In the genomic region with DNA sequence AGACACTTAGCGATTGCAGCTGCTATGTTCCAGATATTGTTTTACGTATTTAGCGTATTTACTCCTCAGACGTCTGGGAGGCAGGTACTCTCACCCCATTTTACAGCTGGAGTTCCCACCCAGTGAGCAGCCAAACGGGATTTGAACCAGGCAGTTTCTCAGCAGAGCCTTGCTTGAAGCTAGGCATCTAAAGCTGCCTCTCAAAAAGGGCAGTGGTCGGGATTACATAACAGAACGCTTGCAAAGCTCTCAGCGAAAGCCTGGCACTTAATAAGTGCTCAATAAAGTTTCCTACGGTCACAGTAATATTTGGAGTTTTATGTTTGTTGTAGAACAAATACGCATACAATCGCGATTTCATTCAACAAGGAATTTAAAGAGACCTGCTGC, we compare ENCODE assay signal across 9 cellular contexts. TPM values are rescaled to one million over a fixed set of nuclear protein-coding genes. Genes with fewer than 3 reads are reported as not detected.
A peak's percentile ranks its signal among the peaks of the same experiment; 100 is the strongest.
DNase-seq lines count a peak whose midpoint lies in the region; ATAC-seq and TF ChIP-seq lines count a peak whose summit lies in the region.
"Had no signal": no experiment of that assay in that cellular context is flagged by ENCODE, and none has a peak within 500 bp of the region (broad histone marks: within the 10 kb centered on the region; RNA-seq: fewer than 3 reads in every experiment).

No MANE protein-coding gene starts in this region.

- H3K79me2 ChIP-seq in GM23338 (replicated peaks; ENCODE audit: insufficient read depth) (no peaks in the 10 kb centered on the region), OCI-LY1 (ENCODE audit: insufficient read depth, low read length) (no peaks in the 10 kb centered on the region)

- CTCF ChIA-PET in HEK293T (lab: Yijun Ruan, JAX) = interaction anchor here (0.6 kb wide), 1 partner anchor 13 kb away, joined by 3 read pairs; no protein-coding TSS in a partner anchor

- H3K9me2 ChIP-seq in GM23338 (ENCODE audit: insufficient read depth) (peaks cover 2% of the 10 kb centered on the region; the same call in 1 of the 2 replicates), OCI-LY1 (ENCODE audit: low read depth, low read length) (no peaks in the 10 kb centered on the region)

- H3K4me1 Mint-ChIP-seq in GM23338 (peaks cover 16% of the 10 kb centered on the region), endodermal cell (peaks cover 28% of the 10 kb centered on the region)

- POLR2A ChIA-PET in HEK293T (lab: Yijun Ruan, JAX) = interaction anchor here (1.1 to 3.9 kb wide), 2 partner anchors 9 to 74 kb away, joined by 3 to 25 read pairs; a partner anchor contains a TSS

- H3K9me3 ChIP-seq in OCI-LY1 (ENCODE audit: low read length) = no peaks in the 10 kb centered on the region
- H3K9me3 ChIP-seq in endodermal cell (ENCODE audit: control insufficient read depth, low read length) = no peaks in the 10 kb centered on the region

- no peak overlapping the region for H3K27ac Mint-ChIP-seq in GM23338
- no peak overlapping the region for H3K27ac Mint-ChIP-seq in endodermal cell

- peaks cover 28% of the 10 kb centered on the region for H3K27me3 ChIP-seq in GM23338 (ENCODE audit: insufficient read depth)
- no peaks in the 10 kb centered on the region for H3K27me3 ChIP-seq in OCI-LY1 (ENCODE audit: insufficient read depth, low read length)
- peaks cover 20% of the 10 kb centered on the region for H3K27me3 ChIP-seq in endodermal cell (ENCODE audit: control insufficient read depth, insufficient read depth, low read length, poor library complexity, severe bottlenecking)
- H3K27me3 ChIP-seq in rectal smooth muscle tissue (ENCODE audit: control insufficient read depth, insufficient read depth, low read length) = no peaks in the 10 kb centered on the region

- peak overlapping the region; percentile 80 for H3K4me2 ChIP-seq in GM23338
- H3K4me2 ChIP-seq in OCI-LY1 (ENCODE audit: low read length) = peak overlapping the region; percentile 69

- intact Hi-C loops in sciatic nerve (cut with DNase I) = loop anchor here (5.0 kb wide), 1 partner anchor 38 kb away; no protein-coding TSS in a partner anchor

- DNase-seq in GM23338 (ENCODE audit: low spot score) (peak; percentile 57), endodermal cell (no peak), dedifferentiated amniotic fluid mesenchymal stem cell (ENCODE audit: extremely low spot score) (no peak), HEK293T (ENCODE audit: extremely low spot score) (no peak), sciatic nerve (ENCODE audit: low spot score) (no peak)

- H3K27ac ChIP-seq in GM23338 (ENCODE audit: low read depth) (no peak overlapping the region), OCI-LY1 (ENCODE audit: low read depth, low read length, poor library complexity, severe bottlenecking) (no peak overlapping the region), endodermal cell (ENCODE audit: low read depth, low read length) (no peak overlapping the region), rectal smooth muscle tissue (ENCODE audit: low read depth, low read length) (no peak overlapping the region)

- H3K36me3 Mint-ChIP-seq in GM23338 (ENCODE audit: low read depth) (no peaks in the 10 kb centered on the region), endodermal cell (ENCODE audit: low read depth) (peaks cover 9% of the 10 kb centered on the region)

- 35% methylated on average over 8 to 12 of the region's 12 CpGs for WGBS in endodermal cell (ENCODE audit: insufficient coverage in 1 of 2, insufficient read length in 1 of 2), 2 experiments

- H2AFZ ChIP-seq in GM23338 (peak overlapping the region; percentile 70; the same call in 1 of the 2 replicates), OCI-LY1 (ENCODE audit: low read length) (no peak overlapping the region)

- H3K36me3 ChIP-seq in GM23338 (ENCODE audit: insufficient read depth) (no peaks in the 10 kb centered on the region), OCI-LY1 (ENCODE audit: insufficient read depth, low read length) (no peaks in the 10 kb centered on the region), endodermal cell (ENCODE audit: control insufficient read depth, insufficient read depth, low read length) (no peaks in the 10 kb centered on the region), rectal smooth muscle tissue (ENCODE audit: control insufficient read depth, insufficient read depth, low read length) (no peaks in the 10 kb centered on the region)

- no peaks in the 10 kb centered on the region for H3K9me3 Mint-ChIP-seq in GM23338
- H3K9me3 Mint-ChIP-seq in endodermal cell = no peaks in the 10 kb centered on the region

- peak overlapping the region; percentile 34; the same call in 1 of the 2 replicates for H3K9ac ChIP-seq in OCI-LY1 (ENCODE audit: low read length)
- no peak overlapping the region for H3K9ac ChIP-seq in endodermal cell (ENCODE audit: extremely low read depth, low read length, poor library complexity, severe bottlenecking)
- no peak overlapping the region for H3K9ac ChIP-seq in rectal smooth muscle tissue (ENCODE audit: low read length)

- H3K27me3 Mint-ChIP-seq in GM23338 (ENCODE audit: insufficient read depth, low read depth, poor library complexity) (peaks cover 19% of the 10 kb centered on the region), endodermal cell (ENCODE audit: insufficient read depth) (peaks cover 23% of the 10 kb centered on the region)

- H3F3A ChIP-seq in GM23338 (replicated peaks; ENCODE audit: low read depth) (no peaks in the 10 kb centered on the region), OCI-LY1 (ENCODE audit: insufficient read depth, low read length) (0 out of 2 replicates have a peak, but pooled peaks cover 7% of the 10 kb centered on the region)

- TF ChIP-seq CTCF in GM23338 (conservative IDR thresholded peaks at IDR 0.05; ENCODE audit: low read depth in 2 of 2) (no peak), OCI-LY1 (IDR thresholded peaks at IDR 0.05; ENCODE audit: low read length) (no peak), endodermal cell (conservative IDR thresholded peaks at IDR 0.05) (no peak)

- H3K4me3 Mint-ChIP-seq in GM23338 (peak overlapping the region; percentile 81), endodermal cell (peak overlapping the region; percentile 70)

- H3K4me3 ChIP-seq in GM23338 = peak overlapping the region; percentile 79
- peak overlapping the region; percentile 66 for H3K4me3 ChIP-seq in OCI-LY1 (ENCODE audit: low read depth, low read length, poor library complexity, severe bottlenecking)
- peak overlapping the region; percentile 60 for H3K4me3 ChIP-seq in endodermal cell (ENCODE audit: low read length)
- H3K4me3 ChIP-seq in rectal smooth muscle tissue (ENCODE audit: low read length) = peak overlapping the region; percentile 67

- no peaks in the 10 kb centered on the region for H4K20me1 ChIP-seq in GM23338 (replicated peaks; ENCODE audit: insufficient read depth)
- H4K20me1 ChIP-seq in OCI-LY1 (ENCODE audit: insufficient read depth, low read length) = no peaks in the 10 kb centered on the region

- H3K4me1 ChIP-seq in GM23338 (ENCODE audit: insufficient read depth) (peaks cover 16% of the 10 kb centered on the region; the same call in 1 of the 2 replicates), OCI-LY1 (ENCODE audit: insufficient read depth, low read length, severe bottlenecking) (peaks cover 33% of the 10 kb centered on the region), endodermal cell (ENCODE audit: control insufficient read depth, insufficient read depth, low read length) (peaks cover 5% of the 10 kb centered on the region), rectal smooth muscle tissue (ENCODE audit: control insufficient read depth, insufficient read depth, low read length) (peaks cover 2% of the 10 kb centered on the region)

- ATAC-seq in GM23338 = peak; percentile 23
- no peak for ATAC-seq in sciatic nerve
- ATAC-seq in GM18520 (IDR thresholded peaks at IDR 0.05; ENCODE audit: unreplicated experiment) = no peak

TF ChIP-seq in HEK293T, 16 proteins besides CTCF, POLR2A, EP300 and RAD21 (continues in another document):
- TF ChIP-seq BHLHE40 (IDR thresholded peaks at IDR 0.05; ENCODE audit: borderline replicate concordance) (no peak), FOXM1 (IDR thresholded peaks at IDR 0.05; ENCODE audit: borderline replicate concordance) (no peak), SUZ12 (IDR thresholded peaks at IDR 0.05) (no peak), HDGF (IDR thresholded peaks at IDR 0.05; ENCODE audit: borderline replicate concordance) (no peak), SP1 (IDR thresholded peaks at IDR 0.05) (no peak), LEF1 (IDR thresholded peaks at IDR 0.05; ENCODE audit: borderline replicate concordance) (no peak), NFRKB (IDR thresholded peaks at IDR 0.05) (no peak)
- TF ChIP-seq, protein P1, sequence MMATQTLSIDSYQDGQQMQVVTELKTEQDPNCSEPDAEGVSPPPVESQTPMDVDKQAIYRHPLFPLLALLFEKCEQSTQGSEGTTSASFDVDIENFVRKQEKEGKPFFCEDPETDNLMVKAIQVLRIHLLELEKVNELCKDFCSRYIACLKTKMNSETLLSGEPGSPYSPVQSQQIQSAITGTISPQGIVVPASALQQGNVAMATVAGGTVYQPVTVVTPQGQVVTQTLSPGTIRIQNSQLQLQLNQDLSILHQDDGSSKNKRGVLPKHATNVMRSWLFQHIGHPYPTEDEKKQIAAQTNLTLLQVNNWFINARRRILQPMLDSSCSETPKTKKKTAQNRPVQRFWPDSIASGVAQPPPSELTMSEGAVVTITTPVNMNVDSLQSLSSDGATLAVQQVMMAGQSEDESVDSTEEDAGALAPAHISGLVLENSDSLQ (IDR thresholded peaks at IDR 0.05) = no peak

RNA-seq across cellular contexts. Expression of a gene that starts 0.3 kb away (rescaled TPM):
- 6.6 and 7.7 TPM in 2 replicates for total RNA-seq in GM23338 (2014; rRNA removed; shearing (Covaris generic))
- polyA plus RNA-seq in GM23338 (2016; fragmentation: Nextera tagmentation; extraction: Ambion mirVana) = 4.8 and 5.0 TPM in 2 replicates
- 10 to 100 TPM; 14.1 to 17.9 TPM for total RNA-seq in endodermal cell
- 1.4 TPM for polyA plus RNA-seq in endodermal cell (2013, experiment 1 of 2)
- 0.99 TPM for polyA plus RNA-seq in endodermal cell (2013, experiment 2 of 2)
- total RNA-seq in sciatic nerve = 0.22 TPM

RNA-seq across cellular contexts. Expression of a gene that starts 9.0 kb away (rescaled TPM):
- 0.47 and 0.63 TPM in 2 replicates for total RNA-seq in GM23338 (2014; rRNA removed; shearing (Covaris generic))
- 0.13 and 0.24 TPM in 2 replicates for polyA plus RNA-seq in GM23338 (2016; fragmentation: Nextera tagmentation; extraction: Ambion mirVana)
- total RNA-seq in endodermal cell = 1 to 10 TPM; 4.5 to 8.4 TPM
- 2.8 TPM for polyA plus RNA-seq in endodermal cell (2013, experiment 1 of 2)
- polyA plus RNA-seq in endodermal cell (2013, experiment 2 of 2) = 2.5 TPM
- 4.6 TPM for total RNA-seq in sciatic nerve

RNA-seq across cellular contexts. Expression of a gene that starts 27.7 kb away (rescaled TPM):
- total RNA-seq in GM23338 (2014; rRNA removed; shearing (Covaris generic)) = 17.7 and 19.8 TPM in 2 replicates
- 9.4 and 9.5 TPM in 2 replicates for polyA plus RNA-seq in GM23338 (2016; fragmentation: Nextera tagmentation; extraction: Ambion mirVana)
- 10 to 100 TPM; 24.3 to 37.1 TPM for total RNA-seq in endodermal cell
- 15.8 TPM for polyA plus RNA-seq in endodermal cell (2013, experiment 1 of 2)
- 13.4 TPM for polyA plus RNA-seq in endodermal cell (2013, experiment 2 of 2)
- total RNA-seq in sciatic nerve = 11.6 TPM

RNA-seq across cellular contexts. Expression of a gene that starts 45.9 kb away (rescaled TPM):
- not detected in 2 replicates for total RNA-seq in GM23338 (2014; rRNA removed; shearing (Covaris generic))
- 0.24 and 0.42 TPM in 2 replicates for polyA plus RNA-seq in GM23338 (2016; fragmentation: Nextera tagmentation; extraction: Ambion mirVana)
- under 1 TPM; 0.48 to 0.97 TPM for total RNA-seq in endodermal cell
- polyA plus RNA-seq in endodermal cell (2013, experiment 1 of 2) = not detected
- not detected for polyA plus RNA-seq in endodermal cell (2013, experiment 2 of 2)
- total RNA-seq in sciatic nerve = not detected
- total RNA-seq: frontal cortex had no signal

RNA-seq across cellular contexts. Expression of a gene that starts 52.0 kb away (rescaled TPM):
- total RNA-seq in GM23338 (2014; rRNA removed; shearing (Covaris generic)) = 10.1 and 19.3 TPM in 2 replicates
- 7.0 and 7.1 TPM in 2 replicates for polyA plus RNA-seq in GM23338 (2016; fragmentation: Nextera tagmentation; extraction: Ambion mirVana)
- total RNA-seq in endodermal cell = 10 to 100 TPM; 40.4 to 51.9 TPM
- 34.9 TPM for polyA plus RNA-seq in endodermal cell (2013, experiment 1 of 2)
- polyA plus RNA-seq in endodermal cell (2013, experiment 2 of 2) = 34.9 TPM
- 83.6 TPM for total RNA-seq in sciatic nerve
